8 cellular contexts compared by ENCODE assay signal in genomic region chr5:142769793-142770649, GRCh38. TPM values are rescaled to one million over a fixed set of nuclear protein-coding genes. Genes with fewer than 3 reads are reported as not detected.
DNase-seq lines count a peak whose midpoint lies in the region; ATAC-seq and TF ChIP-seq lines count a peak whose summit lies in the region.

ARHGAP26 (plus strand) TSS chr5:142770377; CDS start chr5:142770762, 385 bp downstream.

- no peaks in the 10 kb centered on the region for H3K9me3 Mint-ChIP-seq in activated naive CD8-positive, alpha-beta T cell treated with anti-CD3 and anti-CD28 coated beads, Interleukin-2, amount 50 U/mL, for 24 hours

- no peaks in the 10 kb centered on the region for H3K79me2 ChIP-seq in SU-DHL-6 (ENCODE audit: insufficient read depth, low read length)
- H3K79me2 ChIP-seq in parathyroid adenoma: no peaks in the 10 kb centered on the region

- no peaks in the 10 kb centered on the region for H4K20me1 ChIP-seq in SU-DHL-6 (ENCODE audit: low read depth, low read length)

- no peaks in the 10 kb centered on the region for H3F3A ChIP-seq in SU-DHL-6 (ENCODE audit: insufficient read depth)

- H3K36me3 Mint-ChIP-seq in activated naive CD8-positive, alpha-beta T cell treated with anti-CD3 and anti-CD28 coated beads, Interleukin-2, amount 50 U/mL, for 24 hours (ENCODE audit: low read depth): no peaks in the 10 kb centered on the region

- H3K4me3 ChIP-seq in SU-DHL-6 (ENCODE audit: insufficient read depth, low read length, poor library complexity, severe bottlenecking) (peak within 1 kb of the TSS; percentile 92), parathyroid adenoma (ENCODE audit: low read depth, low read length) (peak within 1 kb of the TSS; percentile 85), tibial nerve (peak within 1 kb of the TSS; percentile 63 to 93 (median 84))

- 0% methylated on average over 44 to 53 of the region's 87 CpGs for WGBS in tibial nerve, 2 donors

- ATAC-seq in HG02759 (IDR thresholded peaks at IDR 0.05; ENCODE audit: unreplicated experiment) (peak; percentile 96), Right ventricle myocardium superior (ENCODE audit: poor library complexity) (peak; percentile 96)
- ATAC-seq in activated naive CD8-positive, alpha-beta T cell treated with anti-CD3 and anti-CD28 coated beads, Interleukin-2, amount 50 U/mL, for 24 hours: peak; percentile 97

- peak; percentile 98 to 100 for TF ChIP-seq POLR2A in tibial nerve (IDR thresholded peaks at IDR 0.05)

- DNase-seq in NCI-H128 (lab: John Stamatoyannopoulos, UW; ENCODE audit: unreplicated experiment) (peak; percentile 84), Right ventricle myocardium superior (peak; percentile 99), tibial nerve (ENCODE audit: low spot score in 2 of 2) (peak; percentile 93 to 94)
- DNase-seq in activated naive CD8-positive, alpha-beta T cell treated with anti-CD3 and anti-CD28 coated beads, Interleukin-2, amount 50 U/mL, for 24 hours: peak; percentile 93

- no peaks in the 10 kb centered on the region for H3K36me3 ChIP-seq in SU-DHL-6 (ENCODE audit: low read length)
- no peaks in the 10 kb centered on the region for H3K36me3 ChIP-seq in parathyroid adenoma (ENCODE audit: control insufficient read depth, insufficient read depth, low read length)
- H3K36me3 ChIP-seq in tibial nerve: no peaks in the 10 kb centered on the region

- intact Hi-C loops in Right ventricle myocardium superior (cut with DNase I): loop anchor here (5.0 kb wide), 2 partner anchors 48 to 102 kb away; no protein-coding TSS in a partner anchor

- H3K27ac ChIP-seq in SU-DHL-6 (ENCODE audit: low read depth, low read length) (no peak within 1 kb of the TSS; the same call in 1 of the 2 replicates), parathyroid adenoma (peak within 1 kb of the TSS; percentile 76), tibial nerve (peak within 1 kb of the TSS; percentile 86 to 94 (median 90))

- peak within 1 kb of the TSS; percentile 84 for H3K4me2 ChIP-seq in SU-DHL-6 (ENCODE audit: low read depth, low read length, poor library complexity, severe bottlenecking)
- H3K4me2 ChIP-seq in parathyroid adenoma (ENCODE audit: low read length): peak within 1 kb of the TSS; percentile 96

- peak within 1 kb of the TSS; percentile 58 for H3K9ac ChIP-seq in SU-DHL-6 (ENCODE audit: low read length)
- no peak within 1 kb of the TSS for H3K9ac ChIP-seq in parathyroid adenoma

- no peaks in the 10 kb centered on the region for H3K27me3 Mint-ChIP-seq in activated naive CD8-positive, alpha-beta T cell treated with anti-CD3 and anti-CD28 coated beads, Interleukin-2, amount 50 U/mL, for 24 hours

- no peaks in the 10 kb centered on the region for H3K9me2 ChIP-seq in SU-DHL-6 (replicated peaks; ENCODE audit: insufficient read depth, low read length)

- H3K4me1 Mint-ChIP-seq in activated naive CD8-positive, alpha-beta T cell treated with anti-CD3 and anti-CD28 coated beads, Interleukin-2, amount 50 U/mL, for 24 hours: peaks cover 42% of the 10 kb centered on the region

- TF ChIP-seq CTCF in GM12874 (IDR thresholded peaks at IDR 0.05; ENCODE audit: insufficient read depth, low read depth, low read length): peak; percentile 17; the same call in 1 of the 2 replicates
- no peak for TF ChIP-seq CTCF in SU-DHL-6 (IDR thresholded peaks at IDR 0.05; ENCODE audit: insufficient read depth, low read length, poor library complexity, severe bottlenecking)
- TF ChIP-seq CTCF in parathyroid adenoma (IDR thresholded peaks at IDR 0.05): peak; percentile 24
- TF ChIP-seq CTCF in tibial nerve (IDR thresholded peaks at IDR 0.05): peak in 4 of 5 experiments; percentile 5 to 51 (median 13)

- peaks cover 5% of the 10 kb centered on the region for H3K4me1 ChIP-seq in parathyroid adenoma
- H3K4me1 ChIP-seq in tibial nerve: peaks cover 0 to 39% (median 17%) of the 10 kb centered on the region in 4 donors

- TF ChIP-seq EP300 in tibial nerve (IDR thresholded peaks at IDR 0.05): peak in 1 of 2 donors; percentile 100

- peak within 1 kb of the TSS; percentile 92 for H2AFZ ChIP-seq in SU-DHL-6 (ENCODE audit: low read depth, low read length, severe bottlenecking)
- H2AFZ ChIP-seq in parathyroid adenoma: peak within 1 kb of the TSS; percentile 83

- H3K4me3 Mint-ChIP-seq in activated naive CD8-positive, alpha-beta T cell treated with anti-CD3 and anti-CD28 coated beads, Interleukin-2, amount 50 U/mL, for 24 hours: peak within 1 kb of the TSS; percentile 90

- no peaks in the 10 kb centered on the region for H3K27me3 ChIP-seq in SU-DHL-6 (ENCODE audit: low read length)
- no peaks in the 10 kb centered on the region for H3K27me3 ChIP-seq in parathyroid adenoma (ENCODE audit: control insufficient read depth, insufficient read depth, low read length)
- H3K27me3 ChIP-seq in tibial nerve: no peaks in the 10 kb centered on the region

- H3K9me3 ChIP-seq in SU-DHL-6 (ENCODE audit: insufficient read depth, low read length): no peaks in the 10 kb centered on the region
- no peaks in the 10 kb centered on the region for H3K9me3 ChIP-seq in parathyroid adenoma (ENCODE audit: control insufficient read depth, low read length)
- H3K9me3 ChIP-seq in tibial nerve: no peaks in the 10 kb centered on the region

- peak within 1 kb of the TSS; percentile 86 for H3K27ac Mint-ChIP-seq in activated naive CD8-positive, alpha-beta T cell treated with anti-CD3 and anti-CD28 coated beads, Interleukin-2, amount 50 U/mL, for 24 hours

RNA-seq across cellular contexts. Expression of gene ARHGAP26, which starts in this region (rescaled TPM):
- total RNA-seq in Right ventricle myocardium superior (32.5 TPM), tibial nerve (10 to 100 TPM; 33.7 to 77.8 (median 57.8) TPM)
